8 cellular contexts compared by ENCODE assay signal in the genomic region with DNA sequence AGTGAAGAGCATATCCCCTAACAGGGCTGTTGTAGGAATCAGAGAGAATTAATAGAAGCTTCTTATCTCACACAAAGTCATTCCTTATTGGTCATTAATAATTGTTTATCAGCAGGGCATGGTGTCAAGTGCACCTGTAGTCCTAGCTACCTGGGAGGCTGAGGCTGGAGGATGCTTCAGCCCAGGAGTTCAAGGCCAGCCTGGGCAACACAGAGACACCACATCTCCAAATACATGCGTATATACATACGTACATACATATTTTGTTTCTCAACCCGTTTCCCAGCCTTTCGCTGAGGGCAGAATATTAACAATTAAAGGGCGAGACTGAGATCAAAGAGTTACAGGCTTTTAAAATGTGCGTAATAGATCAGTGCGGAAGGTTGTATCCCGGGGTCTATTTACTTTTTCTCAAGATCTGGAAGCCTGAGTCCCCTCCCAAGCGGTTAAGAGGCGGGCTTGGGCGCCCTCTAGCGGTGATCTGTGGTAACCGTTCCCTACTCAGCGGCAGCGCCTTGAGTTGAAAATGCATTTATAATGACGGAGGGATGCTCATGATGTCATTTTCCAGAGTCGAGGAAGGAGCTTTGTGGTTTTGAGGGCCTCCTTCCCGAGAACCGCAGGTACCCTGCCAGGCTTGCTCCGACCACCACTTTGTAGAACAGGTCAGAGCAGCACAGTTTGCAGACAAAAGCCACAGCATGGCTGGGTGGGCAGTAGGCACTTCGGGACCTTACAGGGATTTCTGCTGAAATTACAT.
A peak's percentile ranks its signal among the peaks of the same experiment; 100 is the strongest.
DNase-seq lines count a peak whose midpoint lies in the region; ATAC-seq, FAIRE-seq and TF ChIP-seq lines count a peak whose summit lies in the region.

No MANE protein-coding gene starts in this region.

- H3K36me3 ChIP-seq in body of pancreas (replicated peaks in 1 of 2; ENCODE audit: insufficient read depth in 1 of 2, low read depth in 2 of 2), result no peaks in the 10 kb centered on the region
- no peaks in the 10 kb centered on the region for H3K36me3 ChIP-seq in iPS-18a (ENCODE audit: control insufficient read depth, low read depth, low read length)

- peak; percentile 39 for FAIRE-seq in TTC549 (lab: Jason Lieb, UNC)

- H3K9me3 ChIP-seq in body of pancreas, result no peaks in the 10 kb centered on the region
- H3K9me3 ChIP-seq in iPS-18a (ENCODE audit: control insufficient read depth, low read depth, low read length), result no peaks in the 10 kb centered on the region

- TF ChIP-seq CTCF in body of pancreas (IDR thresholded peaks at IDR 0.05), result peak; percentile 62 to 96 (median 76)

- 11 to 16% methylated on average over 17 to 21 of the region's 21 CpGs for WGBS in body of pancreas, 2 donors

- H3K9ac ChIP-seq in iPS-18a (ENCODE audit: low read length), result no peak overlapping the region

- no peak for TF ChIP-seq POLR2A in body of pancreas (IDR thresholded peaks at IDR 0.05)

- intact Hi-C loops in body of pancreas (cut with DNase I), result loop anchor here (10.0 kb wide), 1 partner anchor 225 kb away; no protein-coding TSS in a partner anchor

- ATAC-seq in body of pancreas, result peak; percentile 78
- ATAC-seq in HG03280 (IDR thresholded peaks at IDR 0.05; ENCODE audit: unreplicated experiment), result no peak

- DNase-seq in C1 segment of cervical spinal cord (lab: John Stamatoyannopoulos, UW) (peak in 13 of 14 donors; percentile 4 to 69 (median 31)), H4 (ENCODE audit: low spot score) (peak; percentile 48), NCI-H2107 treated with DMSO at 0.1 percent for 48 hours (lab: John Stamatoyannopoulos, UW; ENCODE audit: unreplicated experiment) (peak; percentile 64), body of pancreas (peak; percentile 43 to 71 (median 66)), smooth muscle cell of the brain vasculature (ENCODE audit: low read depth, low spot score) (peak; percentile 36)

- no peaks in the 10 kb centered on the region for H3K4me1 ChIP-seq in body of pancreas
- no peaks in the 10 kb centered on the region for H3K4me1 ChIP-seq in iPS-18a (ENCODE audit: control insufficient read depth, low read depth, low read length)

- H3K27me3 ChIP-seq in body of pancreas, result no peaks in the 10 kb centered on the region
- H3K27me3 ChIP-seq in iPS-18a (ENCODE audit: control insufficient read depth, insufficient read depth, low read length), result no peaks in the 10 kb centered on the region

- H3K27ac ChIP-seq in body of pancreas, result no peak overlapping the region
- H3K27ac ChIP-seq in iPS-18a (ENCODE audit: low read length), result no peak overlapping the region

- H3K4me3 ChIP-seq in body of pancreas (no peak overlapping the region), iPS-18a (ENCODE audit: low read length) (peak overlapping the region; percentile 36)
